ENCODE assay signal across 1 cellular context in the genomic region with DNA sequence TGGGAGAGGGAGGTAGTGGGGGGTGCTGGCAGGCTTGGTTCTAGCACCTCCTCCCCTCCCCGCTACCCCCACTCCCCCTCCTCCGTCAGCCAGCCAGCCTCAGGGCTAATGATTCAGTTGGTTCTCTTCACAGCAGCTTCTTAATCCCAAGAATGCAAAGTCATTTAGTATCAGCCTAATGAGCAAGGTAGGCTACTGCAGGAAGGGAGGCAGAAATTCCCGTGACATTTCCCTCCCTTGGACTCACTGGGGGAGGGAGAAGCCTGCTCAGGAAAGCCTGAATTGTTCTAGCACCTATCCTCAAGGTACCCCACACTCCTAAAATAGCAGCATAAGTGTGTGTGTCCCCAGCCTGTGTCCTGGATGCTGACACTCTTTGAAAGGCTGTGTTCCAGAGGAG.
TF ChIP-seq lines count a peak whose summit lies in the region.

No MANE protein-coding gene starts in this region.

TF ChIP-seq in IMR-90, 13 proteins besides CTCF, POLR2A, EP300 and RAD21:
- TF ChIP-seq NFE2L2 (IDR thresholded peaks at IDR 0.05; ENCODE audit: low read depth, low read length), result peak; percentile 35; the same call in 1 of the 2 replicates
- TF ChIP-seq MAFK (IDR thresholded peaks at IDR 0.05; ENCODE audit: low read depth, low read length), result no peak
